ENCODE assay signal across 17 cellular contexts in genomic region chr11:11397043-11397415, GRCh38.
"Had no signal": no experiment of that assay in that cellular context is flagged by ENCODE, and none has a peak within 500 bp of the region (broad histone marks: within the 10 kb centered on the region; RNA-seq: fewer than 3 reads in every experiment).

No MANE protein-coding gene starts in this region.

- H3K27ac Mint-ChIP-seq: activated CD4-positive, alpha-beta T cell treated with anti-CD3 and anti-CD28 coated beads, Interleukin-2, amount 10 ng/mL, durations not matched to agents 7 days and 5 days; activated naive CD4-positive, alpha-beta T cell treated with anti-CD3 and anti-CD28 coated beads for 36 hours; activated T-helper 17 cell treated with anti-CD3 and anti-CD28 coated beads, Interleukin-2, amount 50 U/mL, for 72 hours; naive B cell; stimulated activated naive B cell treated with anti-CD40 and anti-IgM and Interleukin-4, amounts not matched to agents 10 μg/mL and 1 μg/mL and 100 μg/mL, for 72 hours; T-helper 17 cell had no signal

- H3K36me3 Mint-ChIP-seq: naive B cell; stimulated activated naive B cell treated with anti-CD40 and anti-IgM and Interleukin-4, amounts not matched to agents 10 μg/mL and 1 μg/mL and 100 μg/mL, for 72 hours had no signal

- H3K27ac ChIP-seq: adrenal gland, left ventricle myocardium inferior, neutrophil had no signal

- H3K27me3 ChIP-seq: adrenal gland had no signal

- H3K4me1 Mint-ChIP-seq: activated CD4-positive, alpha-beta T cell treated with anti-CD3 and anti-CD28 coated beads, Interleukin-2, amount 10 ng/mL, durations not matched to agents 7 days and 5 days; activated T-helper 17 cell treated with anti-CD3 and anti-CD28 coated beads, Interleukin-2, amount 50 U/mL, for 72 hours; naive B cell; stimulated activated naive B cell treated with anti-CD40 and anti-IgM and Interleukin-4, amounts not matched to agents 10 μg/mL and 1 μg/mL and 100 μg/mL, for 72 hours; T-helper 17 cell had no signal

- H3K36me3 ChIP-seq: adrenal gland, left ventricle myocardium inferior, neutrophil had no signal

- H3K4me1 ChIP-seq: adrenal gland had no signal

- H3K9me3 ChIP-seq: adrenal gland, left ventricle myocardium inferior, neutrophil had no signal

- DNase-seq: activated CD4-positive, alpha-beta T cell treated with anti-CD3 and anti-CD28 coated beads, Interleukin-2, amount 10 ng/mL, durations not matched to agents 7 days and 5 days; activated CD4-positive, CD25-positive, alpha-beta regulatory T cell; activated CD8-positive, alpha-beta memory T cell treated with anti-CD3 and anti-CD28 coated beads for 24 hours; activated naive CD4-positive, alpha-beta T cell treated with anti-CD3 and anti-CD28 coated beads for 36 hours; activated T-cell treated with anti-CD3 and anti-CD28 coated beads for 4 hours; adrenal gland; effector CD8-positive, alpha-beta T cell; left ventricle myocardium inferior; midbrain; naive B cell; posterior cingulate gyrus; right cardiac atrium; stimulated activated naive B cell treated with anti-CD40 and anti-IgM and Interleukin-4, amounts not matched to agents 10 μg/mL and 1 μg/mL and 100 μg/mL, for 72 hours; T-helper 17 cell had no signal

- H3K4me3 Mint-ChIP-seq: activated CD4-positive, alpha-beta T cell treated with anti-CD3 and anti-CD28 coated beads, Interleukin-2, amount 10 ng/mL, durations not matched to agents 7 days and 5 days; activated naive CD4-positive, alpha-beta T cell treated with anti-CD3 and anti-CD28 coated beads for 36 hours; activated T-helper 17 cell treated with anti-CD3 and anti-CD28 coated beads, Interleukin-2, amount 50 U/mL, for 72 hours; naive B cell; stimulated activated naive B cell treated with anti-CD40 and anti-IgM and Interleukin-4, amounts not matched to agents 10 μg/mL and 1 μg/mL and 100 μg/mL, for 72 hours; T-helper 17 cell had no signal

- H3K4me3 ChIP-seq: adrenal gland, left ventricle myocardium inferior had no signal

- H3K9me3 Mint-ChIP-seq: activated CD4-positive, alpha-beta T cell treated with anti-CD3 and anti-CD28 coated beads, Interleukin-2, amount 10 ng/mL, durations not matched to agents 7 days and 5 days; activated naive CD4-positive, alpha-beta T cell treated with anti-CD3 and anti-CD28 coated beads for 36 hours; activated T-helper 17 cell treated with anti-CD3 and anti-CD28 coated beads, Interleukin-2, amount 50 U/mL, for 72 hours; stimulated activated naive B cell treated with anti-CD40 and anti-IgM and Interleukin-4, amounts not matched to agents 10 μg/mL and 1 μg/mL and 100 μg/mL, for 72 hours had no signal

- H3K27me3 Mint-ChIP-seq: activated CD4-positive, alpha-beta T cell treated with anti-CD3 and anti-CD28 coated beads, Interleukin-2, amount 10 ng/mL, durations not matched to agents 7 days and 5 days had no signal

- ATAC-seq: activated T-helper 17 cell treated with anti-CD3 and anti-CD28 coated beads, Interleukin-2, amount 50 U/mL, for 72 hours; SK-N-SH treated with all-trans-retinoic acid at 6 μM for 48 hours; stimulated activated naive B cell treated with anti-CD40 and anti-IgM and Interleukin-4, amounts not matched to agents 10 μg/mL and 1 μg/mL and 100 μg/mL, for 72 hours; T-helper 17 cell had no signal
